Comparison of ENCODE assay signal across 2 cellular contexts in the genomic region with DNA sequence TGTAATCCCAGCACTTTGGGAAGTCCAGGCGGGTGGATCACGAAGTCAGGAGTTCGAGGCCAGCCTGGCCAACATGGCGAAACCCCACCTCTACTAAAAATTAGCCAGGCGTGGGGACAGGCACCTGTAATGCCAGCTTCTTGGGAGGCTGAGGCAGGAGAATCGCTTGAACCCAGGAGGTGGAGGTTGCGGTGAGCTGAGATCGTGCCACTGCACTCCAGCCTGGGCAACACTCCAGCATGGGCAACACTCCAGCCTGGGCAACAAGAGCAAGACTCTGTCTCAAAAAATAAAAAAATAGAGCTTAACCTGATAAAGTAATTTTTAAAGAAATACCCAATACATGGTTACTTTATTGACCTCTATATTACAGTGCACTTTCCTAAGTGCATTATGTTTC. TPM values are rescaled to one million over a fixed set of nuclear protein-coding genes. Genes with fewer than 3 reads are reported as not detected.
"Had no signal": no experiment of that assay in that cellular context is flagged by ENCODE, and none has a peak within 500 bp of the region (broad histone marks: within the 10 kb centered on the region; RNA-seq: fewer than 3 reads in every experiment).

No MANE protein-coding gene starts in this region.

RNA-seq across cellular contexts. Expression of a gene that starts 19.9 kb away (rescaled TPM):
- total RNA-seq: naive thymus-derived CD8-positive, alpha-beta T cell; natural killer cell treated with Interleukin-12 subunit alpha and Interleukin-12 subunit beta and Interleukin-15 and Interleukin-18, amount 100 ng/mL, for 72 hours had no signal
- polyA plus RNA-seq: naive thymus-derived CD8-positive, alpha-beta T cell had no signal
